In genomic region chr9:37010180-37010579, GRCh38 we compare ENCODE assay signal across 31 cellular contexts. TPM values are rescaled to one million over a fixed set of nuclear protein-coding genes. Genes with fewer than 3 reads are reported as not detected.
DNase-seq lines count a peak whose midpoint lies in the region; ATAC-seq, FAIRE-seq and TF ChIP-seq lines count a peak whose summit lies in the region.
"Had no signal": no experiment of that assay in that cellular context is flagged by ENCODE, and none has a peak within 500 bp of the region (broad histone marks: within the 10 kb centered on the region; RNA-seq: fewer than 3 reads in every experiment).

No MANE protein-coding gene starts in this region.

- H3K27ac Mint-ChIP-seq in memory B cell: peak overlapping the region; percentile 97
- H3K27ac Mint-ChIP-seq in activated CD4-positive, alpha-beta T cell treated with anti-CD3 and anti-CD28 coated beads, Interleukin-2, amount 10 ng/mL, durations not matched to agents 24 days and 14 days: no peak overlapping the region
- H3K27ac Mint-ChIP-seq: stimulated activated naive CD8-positive, alpha-beta T cell treated with anti-CD3 and anti-CD28 coated beads, Interleukin-15, Interleukin-2, amounts not matched to agents 100 ng/mL and 50 ng/mL, for 24 hours; T-cell had no signal

- no peaks in the 10 kb centered on the region for H3K27me3 Mint-ChIP-seq in memory B cell
- peaks cover 54% of the 10 kb centered on the region for H3K27me3 Mint-ChIP-seq in activated CD4-positive, alpha-beta T cell treated with anti-CD3 and anti-CD28 coated beads, Interleukin-2, amount 10 ng/mL, durations not matched to agents 24 days and 14 days

- TF ChIP-seq CTCF in GM12865 (IDR thresholded peaks at IDR 0.05; ENCODE audit: insufficient read depth, low read depth, low read length, missing control alignments) (no peak), right atrium auricular region (IDR thresholded peaks at IDR 0.05) (no peak)

- H3K9me3 ChIP-seq in right atrium auricular region: no peaks in the 10 kb centered on the region
- H3K9me3 ChIP-seq: esophagus muscularis mucosa, gastroesophageal sphincter, tibial nerve had no signal

- intact Hi-C loops in activated CD4-positive, alpha-beta T cell treated with anti-CD3 and anti-CD28 coated beads, Interleukin-2, amount 10 ng/mL, durations not matched to agents 24 days and 14 days (cut with micrococcal nuclease): no loop called here

- peaks cover 46% of the 10 kb centered on the region for H3K36me3 Mint-ChIP-seq in memory B cell
- no peaks in the 10 kb centered on the region for H3K36me3 Mint-ChIP-seq in activated CD4-positive, alpha-beta T cell treated with anti-CD3 and anti-CD28 coated beads, Interleukin-2, amount 10 ng/mL, durations not matched to agents 24 days and 14 days (ENCODE audit: low read depth)
- H3K36me3 Mint-ChIP-seq: naive thymus-derived CD8-positive, alpha-beta T cell; T-cell had no signal

- H3K27me3 ChIP-seq in right atrium auricular region: no peaks in the 10 kb centered on the region

- H3K4me1 Mint-ChIP-seq in memory B cell: peaks cover 75% of the 10 kb centered on the region
- H3K4me1 Mint-ChIP-seq in activated CD4-positive, alpha-beta T cell treated with anti-CD3 and anti-CD28 coated beads, Interleukin-2, amount 10 ng/mL, durations not matched to agents 24 days and 14 days: peaks cover 2% of the 10 kb centered on the region

- H3K4me3 ChIP-seq in GM12865 (ENCODE audit: low read depth, low read length): peak overlapping the region; percentile 50
- no peak overlapping the region for H3K4me3 ChIP-seq in right atrium auricular region
- H3K4me3 ChIP-seq: esophagus muscularis mucosa, gastroesophageal sphincter, tibial nerve had no signal

- no peaks in the 10 kb centered on the region for H3K36me3 ChIP-seq in right atrium auricular region
- H3K36me3 ChIP-seq: esophagus muscularis mucosa, gastroesophageal sphincter, tibial nerve had no signal

- no peaks in the 10 kb centered on the region for H3K9me3 Mint-ChIP-seq in memory B cell
- no peaks in the 10 kb centered on the region for H3K9me3 Mint-ChIP-seq in activated CD4-positive, alpha-beta T cell treated with anti-CD3 and anti-CD28 coated beads, Interleukin-2, amount 10 ng/mL, durations not matched to agents 24 days and 14 days
- H3K9me3 Mint-ChIP-seq: naive thymus-derived CD8-positive, alpha-beta T cell; stimulated activated naive CD8-positive, alpha-beta T cell treated with anti-CD3 and anti-CD28 coated beads, Interleukin-15, Interleukin-2, amounts not matched to agents 100 ng/mL and 50 ng/mL, for 24 hours; T-cell had no signal

- no peak overlapping the region for H3K27ac ChIP-seq in right atrium auricular region
- H3K27ac ChIP-seq: esophagus muscularis mucosa, gastroesophageal sphincter, parathyroid adenoma, tibial nerve had no signal

- ATAC-seq in HG02884 (IDR thresholded peaks at IDR 0.05; ENCODE audit: unreplicated experiment) (peak; percentile 45), memory B cell (ENCODE audit: low read depth) (peak; percentile 28)
- ATAC-seq: gastroesophageal sphincter; naive thymus-derived CD8-positive, alpha-beta T cell; Right ventricle myocardium inferior; T-cell had no signal

- peak overlapping the region; percentile 72 for H3K4me3 Mint-ChIP-seq in memory B cell
- no peak overlapping the region for H3K4me3 Mint-ChIP-seq in activated CD4-positive, alpha-beta T cell treated with anti-CD3 and anti-CD28 coated beads, Interleukin-2, amount 10 ng/mL, durations not matched to agents 24 days and 14 days
- H3K4me3 Mint-ChIP-seq: stimulated activated naive CD8-positive, alpha-beta T cell treated with anti-CD3 and anti-CD28 coated beads, Interleukin-15, Interleukin-2, amounts not matched to agents 100 ng/mL and 50 ng/mL, for 24 hours; T-cell had no signal

- FAIRE-seq in GM19239 (lab: Jason Lieb, UNC): peak; percentile 84

- H3K4me1 ChIP-seq in right atrium auricular region: no peaks in the 10 kb centered on the region
- H3K4me1 ChIP-seq: esophagus muscularis mucosa, gastroesophageal sphincter, parathyroid adenoma, tibial nerve had no signal

- peak; percentile 62 for DNase-seq in GM12865 (ENCODE audit: low read depth)
- no peak for DNase-seq in GM19239 (ENCODE audit: insufficient read length, low spot score)
- DNase-seq in memory B cell (ENCODE audit: low spot score in 2 of 2): no peak
- no peak for DNase-seq in central memory CD4-positive, alpha-beta T cell
- no peak for DNase-seq in activated CD4-positive, alpha-beta T cell treated with anti-CD3 and anti-CD28 coated beads, Interleukin-2, amount 10 ng/mL, durations not matched to agents 24 days and 14 days
- no peak for DNase-seq in right atrium auricular region (ENCODE audit: low spot score)
- DNase-seq: activated CD4-positive, alpha-beta T cell treated with anti-CD3 and anti-CD28 coated beads, Interleukin-2, amount 50 U/mL, for 4 hours; activated naive CD4-positive, alpha-beta T cell treated with Interleukin-2 at 50 U/mL for 16 hours; activated T-cell treated with anti-CD3 and anti-CD28 coated beads, Interleukin-2, amount 50 U/mL, for 1 hour; aorta; COR-L47; DND-41; effector CD4-positive, alpha-beta T cell; kidney glomerular epithelial cell; mesenchymal stem cell; naive thymus-derived CD8-positive, alpha-beta T cell; NCI-H1092; NCI-H2107; NCI-H524 treated with DMSO at 0.1 percent for 48 hours; stimulated activated CD4-positive, alpha-beta T cell treated with anti-CD3 and anti-CD28 coated beads, Interleukin-1b, Interleukin-23, amount 100 ng/mL, for 48 hours; T-cell had no signal

RNA-seq across cellular contexts. Expression of gene PAX5, which starts 23.9 kb away (rescaled TPM):
- total RNA-seq in activated CD4-positive, alpha-beta T cell treated with anti-CD3 and anti-CD28 coated beads, Interleukin-2, amount 10 ng/mL, durations not matched to agents 24 days and 14 days: 0.16 and 0.33 TPM in 2 replicates
- under 1 TPM in 1 of 2 donors, not detected in 1; 0.59 TPM for total RNA-seq in right atrium auricular region
- total RNA-seq: H4, HT-29, LHCN-M2, Right ventricle myocardium inferior, tibial nerve had no signal
